In genomic region chr22:20442485-20443284, GRCh38 we compare ENCODE assay signal across 19 cellular contexts. TPM values are rescaled to one million over a fixed set of nuclear protein-coding genes. Genes with fewer than 3 reads are reported as not detected.
DNase-seq lines count a peak whose midpoint lies in the region; ATAC-seq, FAIRE-seq and TF ChIP-seq lines count a peak whose summit lies in the region.
"Had no signal": no experiment of that assay in that cellular context is flagged by ENCODE, and none has a peak within 500 bp of the region (broad histone marks: within the 10 kb centered on the region; RNA-seq: fewer than 3 reads in every experiment).

No MANE protein-coding gene starts in this region.

- H2BK15ac ChIP-seq in neuronal stem cell (ENCODE audit: low read length): no peak overlapping the region

- no peaks in the 10 kb centered on the region for H3K79me2 ChIP-seq in K562 (ENCODE audit: control insufficient read depth, insufficient read depth, low read length)

- H3K36me3 ChIP-seq in K562 (ENCODE audit: control insufficient read depth, insufficient read depth, low read length) (no peaks in the 10 kb centered on the region), neuronal stem cell (replicated peaks in 1 of 2; ENCODE audit: control insufficient read depth in 2 of 2, insufficient read depth in 2 of 2, low read length in 2 of 2) (peaks cover 34 to 56% of the 10 kb centered on the region in 2 donors), right lobe of liver (no peaks in the 10 kb centered on the region)

- DNase-seq in K562 (ENCODE audit: extremely low read depth in 1 of 4, low spot score in 3 of 4): no peak
- DNase-seq in neuronal stem cell (ENCODE audit: low spot score): no peak
- no peak for DNase-seq in urothelium cell line (ENCODE audit: low spot score)
- DNase-seq in anterior cingulate cortex (lab: John Stamatoyannopoulos, UW): no peak
- no peak for DNase-seq in NCI-H1105 (lab: John Stamatoyannopoulos, UW)
- no peak for DNase-seq in right lobe of liver
- DNase-seq: DMS79 treated with DMSO at 0.1 percent for 48 hours; H9; MM.1S; NCI-H1092; NCI-H146; NCI-H2081; NCI-H446 treated with DMSO at 0.1 percent for 48 hours; NCI-H748 treated with DMSO at 0.1 percent for 48 hours; NK-92 treated with Interleukin-12 subunit alpha and Interleukin-12 subunit beta, amount 100 ng/mL, for 24 hours; OCI-M1; SIG-M5 had no signal

- H3K79me1 ChIP-seq in neuronal stem cell (ENCODE audit: low read depth, low read length): peaks cover 2% of the 10 kb centered on the region

- H2BK12ac ChIP-seq in neuronal stem cell (ENCODE audit: low read length): no peak overlapping the region

- in situ Hi-C loops in K562 (cut with MboI): no loop called here

- H4K91ac ChIP-seq in neuronal stem cell (ENCODE audit: low read depth, low read length, poor library complexity): peak overlapping the region; percentile 14

- H3K9me1 ChIP-seq in K562 (ENCODE audit: control insufficient read depth, insufficient read depth, low read length): no peaks in the 10 kb centered on the region

- intact Hi-C loops in K562 (cut with micrococcal nuclease): no loop called here
- intact Hi-C loops in right lobe of liver (cut with DNase I): no loop called here

- no peak for TF ChIP-seq RAD21 in K562 (CRISPR knock-in tag; conservative IDR thresholded peaks at IDR 0.05 in 1 of 2, IDR thresholded peaks at IDR 0.05 in 1 of 2)

- H3K27me3 ChIP-seq in K562 (ENCODE audit: control insufficient read depth in 2 of 2, insufficient read depth in 2 of 2, low read length in 2 of 2) (peaks cover 28 to 55% of the 10 kb centered on the region in 2 experiments; a peak in 4 of 5 replicates), neuronal stem cell (ENCODE audit: control insufficient read depth in 3 of 3, insufficient read depth in 3 of 3, low read depth in 1 of 3, low read length in 3 of 3) (peaks cover 0 to 18% (median 9%) of the 10 kb centered on the region in 3 experiments), right lobe of liver (no peaks in the 10 kb centered on the region)

- H4K8ac ChIP-seq in neuronal stem cell (ENCODE audit: low read depth, low read length): no peak overlapping the region

- 12% methylated on average over 7 of the region's 7 CpGs for WGBS in K562 (ENCODE audit: insufficient coverage, low coverage, missing lambda C conversion rate)
- WGBS in neuronal stem cell (ENCODE audit: extremely low coverage in 2 of 2, insufficient read length in 2 of 2, insufficient replicate concordance in 1 of 2), 2 donors: no CpG with 5 or more reads among the region's 7 CpGs
- WGBS in right lobe of liver (ENCODE audit: insufficient coverage, low coverage, low lambda C conversion rate, missing lambda C conversion rate): 81% methylated on average over 3 of the region's 7 CpGs

- BruUV-seq in K562 (replicated peaks; lab: Mats Ljungman, UMichigan): no TSS peak

- ATAC-seq in K562: no peak
- no peak for ATAC-seq in right lobe of liver

- FAIRE-seq in G401.6 (lab: Jason Lieb, UNC) (peak; percentile 21), K562 (lab: Jason Lieb, UNC) (peak; percentile 29), urothelium cell line (lab: Jason Lieb, UNC) (peak; percentile 86)

- peak overlapping the region in 1 of 2 experiments; percentile 69; a peak in 2 of 4 replicates for H3K9ac ChIP-seq in K562 (ENCODE audit: insufficient read depth in 1 of 2, low read depth in 2 of 2, low read length in 2 of 2)
- no peak overlapping the region for H3K9ac ChIP-seq in neuronal stem cell (ENCODE audit: low read depth, low read length, poor library complexity)

- H3K4me2 ChIP-seq in K562 (ENCODE audit: insufficient read depth, low read length) (no peak overlapping the region), neuronal stem cell (ENCODE audit: insufficient read depth, low read length, poor library complexity, severe bottlenecking) (no peak overlapping the region)

- POLR2A ChIA-PET in K562 (lab: Yijun Ruan, JAX): interaction anchor here (0.6 to 4.8 kb wide), 8 partner anchors 10 to 1506 kb away, joined by 4 to 35 read pairs (median 9); no protein-coding TSS in a partner anchor

- H3K14ac ChIP-seq in neuronal stem cell (ENCODE audit: low read length): no peak overlapping the region

- peak overlapping the region; percentile 59 for H3K23ac ChIP-seq in neuronal stem cell (ENCODE audit: low read depth, low read length, poor library complexity)

- no peak for TF ChIP-seq CTCF in K562 (IDR thresholded peaks at IDR 0.05 in 2 of 3, conservative IDR thresholded peaks at IDR 0.05 in 1 of 3; ENCODE audit: insufficient read depth in 2 of 3, low read depth in 1 of 3, low read length in 3 of 3)
- TF ChIP-seq CTCF in right lobe of liver (IDR thresholded peaks at IDR 0.05): no peak

- H2AFZ ChIP-seq in K562 (ENCODE audit: low read depth, low read length) (no peak overlapping the region), neuronal stem cell (ENCODE audit: low read length) (no peak overlapping the region)

- no peak overlapping the region for H2BK5ac ChIP-seq in neuronal stem cell (ENCODE audit: low read length)

- peaks cover 37% of the 10 kb centered on the region for H4K20me1 ChIP-seq in K562 (replicated peaks; ENCODE audit: control insufficient read depth, insufficient read depth, low read length)

- H2BK120ac ChIP-seq in neuronal stem cell (ENCODE audit: low read depth, low read length): no peak overlapping the region

- no peak overlapping the region for H3K18ac ChIP-seq in neuronal stem cell (ENCODE audit: low read length)

- no peak for TF ChIP-seq EP300 in K562 (IDR thresholded peaks at IDR 0.05; ENCODE audit: low read length)

- H3K9me3 ChIP-seq in K562 (replicated peaks; ENCODE audit: control insufficient read depth, insufficient read depth, low read depth, low read length) (no peaks in the 10 kb centered on the region), neuronal stem cell (replicated peaks in 1 of 2; ENCODE audit: control insufficient read depth in 2 of 2, insufficient read depth in 1 of 2, low read depth in 1 of 2, low read length in 2 of 2) (no peaks in the 10 kb centered on the region), right lobe of liver (no peaks in the 10 kb centered on the region)

- CTCF ChIA-PET in K562 (lab: Yijun Ruan, JAX; ENCODE audit: low intra/inter-chr PET ratio): no interaction called here

- no peak for TF ChIP-seq POLR2A in K562 (conservative IDR thresholded peaks at IDR 0.05)
- TF ChIP-seq POLR2A in right lobe of liver (IDR thresholded peaks at IDR 0.05): no peak

- no peak overlapping the region for H3K4ac ChIP-seq in neuronal stem cell (ENCODE audit: low read length)

- no peak overlapping the region for H3K4me3 ChIP-seq in K562
- H3K4me3 ChIP-seq in neuronal stem cell (ENCODE audit: low read length in 2 of 2): no peak overlapping the region
- H3K4me3 ChIP-seq in right lobe of liver: no peak overlapping the region

- H3K27ac ChIP-seq in K562 (ENCODE audit: extremely low read depth, low read depth, low read length): no peak overlapping the region
- H3K27ac ChIP-seq in neuronal stem cell (replicated peaks; ENCODE audit: low read length): no peak overlapping the region
- no peak overlapping the region for H3K27ac ChIP-seq in right lobe of liver
- H3K27ac ChIP-seq: C4-2B had no signal

- no peak overlapping the region for H2AK5ac ChIP-seq in neuronal stem cell (ENCODE audit: low read depth, low read length)

- peaks cover 0 to 24% of the 10 kb centered on the region in 2 experiments; a peak in 1 of 5 replicates for H3K4me1 ChIP-seq in K562 (replicated peaks in 1 of 2; ENCODE audit: control insufficient read depth in 2 of 2, insufficient read depth in 2 of 2, low read length in 2 of 2)
- H3K4me1 ChIP-seq in neuronal stem cell (ENCODE audit: control insufficient read depth in 2 of 2, insufficient read depth in 1 of 2, low read depth in 1 of 2, low read length in 2 of 2): peaks cover 3 to 11% of the 10 kb centered on the region in 2 donors
- H3K4me1 ChIP-seq in right lobe of liver: no peaks in the 10 kb centered on the region

RNA-seq across cellular contexts. Expression of gene SCARF2, which starts 5.1 kb away (rescaled TPM):
- 0.65 TPM in 1 of 2 replicates, not detected in the other for total RNA-seq in K562 (2011; cell fraction: chromatin; rRNA removed; ENCODE audit: low replicate concordance)
- 0.50 and 0.92 TPM in 2 replicates for total RNA-seq in K562 (2011; cell fraction: nucleolus; rRNA removed)
- 0.15 TPM in 2 replicates for total RNA-seq in K562 (2011; cell fraction: nucleoplasm; rRNA removed)
- total RNA-seq in K562 (2014; rRNA removed): 0.20 and 0.32 TPM in 2 replicates
- not detected in 2 replicates for total RNA-seq in K562 (2014; rRNA removed; fragmentation: Illumina TruSeq; extraction: Trizol)
- not detected in 2 replicates for total RNA-seq in K562 (2015; rRNA removed; fragmentation: Illumina TruSeq; extraction: Trizol)
- 0.13 and 0.29 TPM in 2 replicates for total RNA-seq in K562 (2021)
- 0.06 and 0.26 TPM in 2 replicates for polyA plus RNA-seq in K562 (2011; rRNA removed)
- 0.15 and 0.25 TPM in 2 replicates for polyA plus RNA-seq in K562 (2011; cell fraction: cytosol; rRNA removed)
- polyA plus RNA-seq in K562 (2011; cell fraction: nucleus; rRNA removed): 0.61 and 0.65 TPM in 2 replicates
- 0.21 and 1.3 TPM in 2 replicates for polyA plus RNA-seq in K562 (2012)
- polyA plus RNA-seq in K562 (2014; fragmentation: Illumina TruSeq; extraction: Trizol): not detected in 2 replicates
- polyA plus RNA-seq in K562 (2014; fragmentation: Nextera tagmentation; extraction: Ambion mirVana): not detected
- polyA plus RNA-seq in K562 (2014; rRNA removed): 0.13 and 0.23 TPM in 2 replicates
- not detected in 2 replicates for polyA minus RNA-seq in K562 (2011; rRNA and poly(A)+ RNA removed)
- polyA minus RNA-seq in K562 (2011; cell fraction: cytosol; rRNA and poly(A)+ RNA removed): not detected in 2 replicates
- polyA minus RNA-seq in K562 (2011; cell fraction: nucleus; rRNA and poly(A)+ RNA removed): 0.22 and 0.27 TPM in 2 replicates
- 3.7 TPM for polyA plus RNA-seq in neuronal stem cell (2013, experiment 1 of 2)
- 2.8 TPM for polyA plus RNA-seq in neuronal stem cell (2013, experiment 2 of 2)
- 1 to 10 TPM; 1.1 to 3.4 (median 1.8) TPM for total RNA-seq in right lobe of liver

RNA-seq across cellular contexts. Expression of gene ZNF74, which starts 48.7 kb away (rescaled TPM):
- 36.8 and 68.2 TPM in 2 replicates for total RNA-seq in K562 (2011; cell fraction: chromatin; rRNA removed; ENCODE audit: low replicate concordance)
- 55.4 and 63.2 TPM in 2 replicates for total RNA-seq in K562 (2011; cell fraction: nucleolus; rRNA removed)
- total RNA-seq in K562 (2011; cell fraction: nucleoplasm; rRNA removed): 50.2 and 53.7 TPM in 2 replicates
- total RNA-seq in K562 (2014; rRNA removed): 49.2 and 56.7 TPM in 2 replicates
- 17.4 and 20.5 TPM in 2 replicates for total RNA-seq in K562 (2014; rRNA removed; fragmentation: Illumina TruSeq; extraction: Trizol)
- 31.5 and 32.5 TPM in 2 replicates for total RNA-seq in K562 (2015; rRNA removed; fragmentation: Illumina TruSeq; extraction: Trizol)
- 53.5 and 55.7 TPM in 2 replicates for total RNA-seq in K562 (2021)
- 33.8 and 49.7 TPM in 2 replicates for polyA plus RNA-seq in K562 (2011; rRNA removed)
- 56.9 and 67.4 TPM in 2 replicates for polyA plus RNA-seq in K562 (2011; cell fraction: cytosol; rRNA removed)
- 42.8 and 56.1 TPM in 2 replicates for polyA plus RNA-seq in K562 (2011; cell fraction: nucleus; rRNA removed)
- polyA plus RNA-seq in K562 (2012): 31.5 and 39.9 TPM in 2 replicates
- polyA plus RNA-seq in K562 (2014; fragmentation: Illumina TruSeq; extraction: Trizol): 22.8 and 24.5 TPM in 2 replicates
- polyA plus RNA-seq in K562 (2014; fragmentation: Nextera tagmentation; extraction: Ambion mirVana): 1 to 10 TPM; 2.4 to 3.7 TPM
- polyA plus RNA-seq in K562 (2014; rRNA removed): 37.1 and 62.8 TPM in 2 replicates
- 32.6 and 33.0 TPM in 2 replicates for polyA minus RNA-seq in K562 (2011; rRNA and poly(A)+ RNA removed)
- polyA minus RNA-seq in K562 (2011; cell fraction: cytosol; rRNA and poly(A)+ RNA removed): 39.3 and 58.2 TPM in 2 replicates
- polyA minus RNA-seq in K562 (2011; cell fraction: nucleus; rRNA and poly(A)+ RNA removed): 23.6 and 28.3 TPM in 2 replicates
- 20.1 TPM for polyA plus RNA-seq in neuronal stem cell (2013, experiment 1 of 2)
- polyA plus RNA-seq in neuronal stem cell (2013, experiment 2 of 2): 20.2 TPM
- 1 to 10 TPM; 3.2 to 6.6 (median 3.4) TPM for total RNA-seq in right lobe of liver

RNA-seq across cellular contexts. Expression of gene KLHL22, which starts 52.9 kb away (rescaled TPM):
- 116 and 152 TPM in 2 replicates for total RNA-seq in K562 (2011; cell fraction: chromatin; rRNA removed; ENCODE audit: low replicate concordance)
- 68.5 and 75.0 TPM in 2 replicates for total RNA-seq in K562 (2011; cell fraction: nucleolus; rRNA removed)
- 88.1 and 101 TPM in 2 replicates for total RNA-seq in K562 (2011; cell fraction: nucleoplasm; rRNA removed)
- 15.1 and 15.6 TPM in 2 replicates for total RNA-seq in K562 (2014; rRNA removed)
- 13.5 and 15.3 TPM in 2 replicates for total RNA-seq in K562 (2014; rRNA removed; fragmentation: Illumina TruSeq; extraction: Trizol)
- 15.2 and 15.7 TPM in 2 replicates for total RNA-seq in K562 (2015; rRNA removed; fragmentation: Illumina TruSeq; extraction: Trizol)
- 20.1 and 21.1 TPM in 2 replicates for total RNA-seq in K562 (2021)
- polyA plus RNA-seq in K562 (2011; rRNA removed): 25.6 and 43.0 TPM in 2 replicates
- polyA plus RNA-seq in K562 (2011; cell fraction: cytosol; rRNA removed): 24.5 and 36.2 TPM in 2 replicates
- 73.7 and 92.5 TPM in 2 replicates for polyA plus RNA-seq in K562 (2011; cell fraction: nucleus; rRNA removed)
- 15.0 and 42.6 TPM in 2 replicates for polyA plus RNA-seq in K562 (2012)
- polyA plus RNA-seq in K562 (2014; fragmentation: Illumina TruSeq; extraction: Trizol): 15.4 and 16.5 TPM in 2 replicates
- polyA plus RNA-seq in K562 (2014; fragmentation: Nextera tagmentation; extraction: Ambion mirVana): 1 to 10 TPM; 1.3 to 1.8 TPM
- 15.8 and 18.6 TPM in 2 replicates for polyA plus RNA-seq in K562 (2014; rRNA removed)
- polyA minus RNA-seq in K562 (2011; rRNA and poly(A)+ RNA removed): 24.1 and 42.3 TPM in 2 replicates
- 13.4 and 21.4 TPM in 2 replicates for polyA minus RNA-seq in K562 (2011; cell fraction: cytosol; rRNA and poly(A)+ RNA removed)
- 36.2 and 65.9 TPM in 2 replicates for polyA minus RNA-seq in K562 (2011; cell fraction: nucleus; rRNA and poly(A)+ RNA removed)
- polyA plus RNA-seq in neuronal stem cell (2013, experiment 1 of 2): 14.3 TPM
- 13.8 TPM for polyA plus RNA-seq in neuronal stem cell (2013, experiment 2 of 2)
- total RNA-seq in right lobe of liver: 10 to 100 TPM in 3 of 6 experiments, 1 to 10 TPM in 3; 9.0 to 14.2 (median 10.2) TPM
